Comparison of ENCODE assay signal across 34 cellular contexts in the genomic region with DNA sequence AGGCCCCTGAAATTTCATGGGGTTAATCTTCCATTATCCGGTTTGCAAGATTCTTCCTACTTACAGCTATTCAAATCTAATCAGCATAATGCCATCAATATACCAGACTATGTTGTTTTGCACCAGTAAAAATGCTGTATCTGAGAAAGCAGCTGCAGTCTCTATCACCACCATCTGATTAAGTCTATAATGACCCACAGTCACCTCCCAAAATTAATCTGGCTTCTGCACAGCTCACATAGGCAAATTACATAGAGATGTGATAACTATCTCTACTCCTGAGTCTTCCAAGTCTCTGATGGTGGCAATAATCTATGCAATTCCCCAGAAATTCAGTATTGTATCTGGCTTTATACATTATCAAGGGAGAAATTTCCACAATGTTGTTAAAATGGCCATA.
"Had no signal": no experiment of that assay in that cellular context is flagged by ENCODE, and none has a peak within 500 bp of the region (broad histone marks: within the 10 kb centered on the region; RNA-seq: fewer than 3 reads in every experiment).

No MANE protein-coding gene starts in this region.

- H3K27me3 ChIP-seq: MG63 had no signal

- H3K4me3 ChIP-seq: MG63 had no signal

- DNase-seq: Karpas-422, Kasumi-1, MG63, MM.1S, MV-4-11, NCI-H1048, NCI-H1092, NCI-H1092 treated with DMSO at 0.1 percent for 48 hours, NCI-H1105, NCI-H1105 treated with DMSO at 0.1 percent for 48 hours, NCI-H1417, NCI-H1417 treated with DMSO at 0.1 percent for 48 hours, NCI-H1436, NCI-H1436 treated with DMSO at 0.1 percent for 48 hours, NCI-H146, NCI-H1694, NCI-H1694 treated with DMSO at 0.1 percent for 48 hours, NCI-H187, NCI-H187 treated with DMSO at 0.1 percent for 48 hours, NCI-H1930, NCI-H2029, NCI-H2029 treated with DMSO at 0.1 percent for 48 hours, NCI-H2081, NCI-H2081 treated with DMSO at 0.1 percent for 48 hours, NCI-H2107, NCI-H2171, NCI-H2171 treated with DMSO at 0.1 percent for 48 hours, NCI-H2227 treated with DMSO at 0.1 percent for 48 hours, NCI-H226, NCI-H345, NCI-H446, NCI-H446 treated with DMSO at 0.1 percent for 48 hours, NCI-H510A had no signal

- H3K27ac ChIP-seq: KMS-11 had no signal

- H3K4me2 ChIP-seq: KMS-11 had no signal

- H3K36me3 ChIP-seq: MG63 had no signal

- H3K9me3 ChIP-seq: MG63 had no signal

- H3K9ac ChIP-seq: KMS-11 had no signal
